9 cellular contexts compared by ENCODE assay signal in the genomic region with DNA sequence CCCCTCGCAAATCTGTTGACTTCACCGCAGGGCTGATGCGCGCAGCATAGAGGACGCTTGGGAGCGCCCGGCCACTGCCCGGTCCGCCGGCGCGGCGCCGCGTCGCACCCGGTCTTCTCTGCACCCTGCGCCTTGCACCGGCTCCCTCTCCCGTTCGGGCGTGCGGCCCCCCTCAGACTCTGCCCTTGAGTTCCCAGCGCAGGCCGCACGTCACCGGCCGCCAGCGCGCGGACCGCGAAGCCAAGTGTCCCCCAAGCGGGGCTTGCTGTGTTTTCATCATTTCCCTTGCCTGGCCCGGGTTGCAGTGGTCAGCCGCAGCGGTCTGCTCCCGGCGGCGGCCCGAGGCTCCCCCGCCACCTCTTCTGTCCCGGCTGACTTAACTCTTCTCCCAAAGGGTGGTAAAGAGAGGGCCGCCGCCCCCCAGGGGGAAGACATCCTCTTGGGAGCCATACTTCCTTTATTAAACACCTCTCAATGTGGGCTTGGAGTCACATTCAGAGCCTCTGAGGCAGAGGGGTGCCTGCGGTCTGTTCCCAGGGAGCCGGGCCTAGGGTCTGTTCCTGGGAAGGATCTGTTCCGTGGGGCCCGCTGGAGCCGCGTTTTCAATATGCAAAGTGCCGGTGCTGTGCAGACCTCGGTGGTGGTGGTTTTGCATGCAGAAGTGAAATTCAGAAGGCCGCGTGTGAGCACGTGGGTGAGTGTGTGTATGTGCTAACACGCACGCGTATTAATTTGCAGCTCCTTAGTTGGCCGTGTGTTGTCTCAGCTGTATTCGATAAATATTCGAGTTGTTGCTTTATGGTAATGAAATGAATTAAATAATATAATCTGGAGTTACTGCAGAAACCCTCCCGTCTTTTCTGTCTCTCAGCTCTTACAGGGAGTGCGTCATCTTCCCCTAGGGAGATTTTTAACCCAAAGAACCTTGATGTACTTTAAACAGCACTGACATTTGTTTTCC. TPM values are rescaled to one million over a fixed set of nuclear protein-coding genes. Genes with fewer than 3 reads are reported as not detected.
DNase-seq lines count a peak whose midpoint lies in the region; ATAC-seq and TF ChIP-seq lines count a peak whose summit lies in the region.
"Had no signal": no experiment of that assay in that cellular context is flagged by ENCODE, and none has a peak within 500 bp of the region (broad histone marks: within the 10 kb centered on the region; RNA-seq: fewer than 3 reads in every experiment).

No MANE protein-coding gene starts in this region.

- H3K27ac Mint-ChIP-seq in neural crest cell (ENCODE audit: unreplicated experiment): no peak overlapping the region
- H3K27ac Mint-ChIP-seq in T-cell: no peak overlapping the region
- H3K27ac Mint-ChIP-seq: T-helper 17 cell had no signal

- H3K4me3 Mint-ChIP-seq in neural crest cell: peak overlapping the region; percentile 76
- H3K4me3 Mint-ChIP-seq in T-cell: no peak overlapping the region
- H3K4me3 Mint-ChIP-seq: T-helper 17 cell had no signal

- ATAC-seq in T-cell (replicated peaks in 1 of 4): no peak
- ATAC-seq: T-helper 17 cell had no signal

- H3K27ac ChIP-seq in angular gyrus (ENCODE audit: low read depth, low read length) (peak overlapping the region; percentile 70), vagina (peak overlapping the region; percentile 82)
- H3K27ac ChIP-seq: right lobe of liver had no signal

- peak overlapping the region; percentile 40 to 44 for H3K4me3 ChIP-seq in vagina
- H3K4me3 ChIP-seq: right lobe of liver had no signal

- no peaks in the 10 kb centered on the region for H3K36me3 ChIP-seq in vagina
- H3K36me3 ChIP-seq: right lobe of liver had no signal

- in situ Hi-C loops in GM13977 (cut with MboI; ENCODE audit: low pct_unique_long_range_greater_than_20kb, low sequenced_read_pairs, unreplicated experiment): no loop called here

- TF ChIP-seq POLR2A in vagina (IDR thresholded peaks at IDR 0.05): no peak

- H3K4me1 Mint-ChIP-seq in neural crest cell (peaks cover 55% of the 10 kb centered on the region), T-cell (no peaks in the 10 kb centered on the region)
- H3K4me1 Mint-ChIP-seq: T-helper 17 cell had no signal

- no peak for TF ChIP-seq CTCF in neural crest cell (conservative IDR thresholded peaks at IDR 0.05)
- no peak for TF ChIP-seq CTCF in vagina (IDR thresholded peaks at IDR 0.05)
- TF ChIP-seq CTCF in GM13977 (IDR thresholded peaks at IDR 0.05; ENCODE audit: extremely low read depth, insufficient read depth, missing control alignments): no peak

- intact Hi-C loops in vagina (cut with DNase I): loop anchor here (2.0 kb wide), 1 partner anchor 14 kb away; no protein-coding TSS in a partner anchor

- H3K9me3 ChIP-seq in vagina: no peaks in the 10 kb centered on the region
- H3K9me3 ChIP-seq: right lobe of liver had no signal

- H3K4me1 ChIP-seq in vagina: peaks cover 77% of the 10 kb centered on the region
- H3K4me1 ChIP-seq: right lobe of liver had no signal

- H3K36me3 Mint-ChIP-seq in neural crest cell (ENCODE audit: low read depth) (peaks cover 5% of the 10 kb centered on the region), T-cell (peaks cover 2% of the 10 kb centered on the region)

- DNase-seq in globus pallidus (ENCODE audit: low spot score) (peak; percentile 47), neural crest cell (ENCODE audit: low read depth, low spot score) (peak; percentile 11), vagina (ENCODE audit: extremely low spot score in 2 of 2) (no peak), NCI-H1417 treated with DMSO at 0.1 percent for 48 hours (lab: John Stamatoyannopoulos, UW) (no peak), T-cell (no peak), GM13977 (ENCODE audit: low spot score) (no peak)
- DNase-seq: right lobe of liver, T-helper 17 cell had no signal

- no peaks in the 10 kb centered on the region for H3K9me3 Mint-ChIP-seq in neural crest cell
- peaks cover 0 to 7% (median 0%) of the 10 kb centered on the region in 3 donors for H3K9me3 Mint-ChIP-seq in T-cell

- H3K27me3 Mint-ChIP-seq in neural crest cell (ENCODE audit: low read depth) (peaks cover 3% of the 10 kb centered on the region), T-cell (no peaks in the 10 kb centered on the region)
- H3K27me3 Mint-ChIP-seq: T-helper 17 cell had no signal

- H3K27me3 ChIP-seq in vagina: no peaks in the 10 kb centered on the region
- H3K27me3 ChIP-seq: right lobe of liver had no signal

- POLR2A ChIA-PET in T-cell (lab: Charles Lee): no interaction called here

- CTCF ChIA-PET in T-cell (lab: Charles Lee): no interaction called here

RNA-seq across cellular contexts. Expression of a gene that starts 17.6 kb away (rescaled TPM):
- total RNA-seq in neural crest cell (68.9 and 71.7 TPM in 2 replicates), vagina (69.0 TPM), T-cell (1 to 10 TPM in 4 of 5 donors, under 1 TPM in 1; 0.92 to 2.9 (median 1.8) TPM)

Comparison
In these comparisons a context has a peak if more than half of its experiments do, and no peak if none do; other contexts are left out.
1. DNase-seq: peak in globus pallidus (single experiment) and neural crest cell (single experiment); none in vagina (0 of 2), NCI-H1417 treated with DMSO at 0.1 percent for 48 hours (single experiment), T-cell (0 of 34) and GM13977 (single experiment).
2. RNA of a gene that starts 17.6 kb away (total RNA-seq): 68.9 to 71.7 TPM in neural crest cell and 69.0 TPM in vagina (single experiment); 0.92 to 2.9 TPM in T-cell; every median in the first group is over 10 times any median in the second.